Comparison of ENCODE assay signal across 10 cellular contexts in the genomic region with DNA sequence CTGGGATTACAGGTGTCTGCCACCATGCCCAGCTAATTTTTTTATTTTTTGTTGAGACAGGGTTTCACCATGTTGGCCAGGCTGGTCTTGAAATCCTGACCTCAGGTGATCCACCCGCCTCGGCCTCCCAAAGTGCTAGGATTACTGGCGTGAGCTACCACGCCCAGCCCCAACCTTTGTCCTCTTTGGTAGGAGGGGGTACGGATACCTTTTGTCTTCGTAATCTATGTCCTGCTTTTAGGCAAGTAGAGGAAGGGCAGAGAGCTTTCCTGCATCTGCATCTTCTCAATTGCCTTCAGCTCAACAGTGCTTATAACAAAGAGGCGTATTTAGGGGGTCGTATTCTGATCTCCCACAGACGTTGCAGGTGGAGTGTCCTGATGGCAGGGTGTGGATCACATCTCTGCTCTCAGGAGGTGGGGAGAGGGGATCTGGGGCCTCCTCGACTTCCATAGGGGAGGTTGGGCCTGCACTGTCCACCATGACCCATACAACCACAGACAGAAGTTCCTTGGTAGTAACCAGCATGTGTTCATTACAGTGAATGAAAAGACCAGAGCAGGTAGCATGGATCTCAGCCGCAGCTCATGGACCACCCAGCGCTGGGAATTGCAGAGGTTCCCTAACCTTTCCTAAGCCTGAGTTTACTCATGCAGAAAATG. TPM values are rescaled to one million over a fixed set of nuclear protein-coding genes. Genes with fewer than 3 reads are reported as not detected.
DNase-seq lines count a peak whose midpoint lies in the region; ATAC-seq and TF ChIP-seq lines count a peak whose summit lies in the region.
"Had no signal": no experiment of that assay in that cellular context is flagged by ENCODE, and none has a peak within 500 bp of the region (broad histone marks: within the 10 kb centered on the region; RNA-seq: fewer than 3 reads in every experiment).

No MANE protein-coding gene starts in this region.

- H3K27ac ChIP-seq in VCaP (peak overlapping the region; percentile 78), right lobe of liver (peak overlapping the region; percentile 72 to 86 (median 86)), thymus (ENCODE audit: low read depth) (peak overlapping the region; percentile 69)
- H3K27ac ChIP-seq: vagina had no signal

- H3K27ac Mint-ChIP-seq in activated T-cell treated with anti-CD3 and anti-CD28 coated beads, Interleukin-2, amount 50 U/mL, for 72 hours, result peak overlapping the region; percentile 66

- H3K36me3 Mint-ChIP-seq in activated T-cell treated with anti-CD3 and anti-CD28 coated beads, Interleukin-2, amount 50 U/mL, for 72 hours (ENCODE audit: insufficient read depth in 2 of 2), result no peaks in the 10 kb centered on the region

- DNase-seq in activated T-cell treated with anti-CD3 and anti-CD28 coated beads, Interleukin-2, amount 50 U/mL, for 72 hours, result no peak
- no peak for DNase-seq in activated T-cell treated with anti-CD3 and anti-CD28 coated beads, Interleukin-2, amount 50 U/mL, for 1 hour
- DNase-seq in right lobe of liver (no peak), NCI-H748 treated with DMSO at 0.1 percent for 48 hours (lab: John Stamatoyannopoulos, UW) (no peak), SIG-M5 (lab: John Stamatoyannopoulos, UW) (no peak)
- DNase-seq: H7 had no signal

- no peak for TF ChIP-seq POLR2A in right lobe of liver (IDR thresholded peaks at IDR 0.05)

- H3K27me3 ChIP-seq in right lobe of liver (no peaks in the 10 kb centered on the region), thymus (ENCODE audit: control insufficient read depth, insufficient read depth) (no peaks in the 10 kb centered on the region)
- H3K27me3 ChIP-seq: vagina had no signal

- no peak for TF ChIP-seq CTCF in VCaP (conservative IDR thresholded peaks at IDR 0.05)
- no peak for TF ChIP-seq CTCF in right lobe of liver (IDR thresholded peaks at IDR 0.05)

- H3K4me1 Mint-ChIP-seq in activated T-cell treated with anti-CD3 and anti-CD28 coated beads, Interleukin-2, amount 50 U/mL, for 72 hours (ENCODE audit: low read depth), result peaks cover 58% of the 10 kb centered on the region

- H3K9me3 ChIP-seq in right lobe of liver (no peaks in the 10 kb centered on the region), thymus (ENCODE audit: control insufficient read depth) (no peaks in the 10 kb centered on the region)
- H3K9me3 ChIP-seq: vagina had no signal

- WGBS in right lobe of liver (ENCODE audit: insufficient coverage, low coverage, low lambda C conversion rate, missing lambda C conversion rate), result 78% methylated on average over 8 of the region's 12 CpGs
- 97% methylated on average over 12 of the region's 12 CpGs for WGBS in thymus

- peaks cover 0 to 51% (median 26%) of the 10 kb centered on the region in 4 donors for H3K4me1 ChIP-seq in right lobe of liver
- H3K4me1 ChIP-seq in thymus (ENCODE audit: control insufficient read depth, insufficient read depth, low read length), result no peaks in the 10 kb centered on the region

- intact Hi-C loops in right lobe of liver (cut with DNase I), result no loop called here

- peaks cover 13% of the 10 kb centered on the region for H3K27me3 Mint-ChIP-seq in activated T-cell treated with anti-CD3 and anti-CD28 coated beads, Interleukin-2, amount 50 U/mL, for 72 hours (ENCODE audit: low read depth)

- peak overlapping the region; percentile 61 to 69 for H3K4me3 Mint-ChIP-seq in activated T-cell treated with anti-CD3 and anti-CD28 coated beads, Interleukin-2, amount 50 U/mL, for 72 hours

- H3K9me3 Mint-ChIP-seq in activated T-cell treated with anti-CD3 and anti-CD28 coated beads, Interleukin-2, amount 50 U/mL, for 72 hours, result no peaks in the 10 kb centered on the region

- H3K4me3 ChIP-seq in right lobe of liver (peak overlapping the region in 1 of 3 donors; percentile 3), thymus (ENCODE audit: low read length) (no peak overlapping the region)
- H3K4me3 ChIP-seq: vagina had no signal

- no peaks in the 10 kb centered on the region for H3K36me3 ChIP-seq in right lobe of liver
- H3K36me3 ChIP-seq in thymus (ENCODE audit: control insufficient read depth, insufficient read depth), result no peaks in the 10 kb centered on the region
- H3K36me3 ChIP-seq: vagina had no signal

- no peak for ATAC-seq in activated T-cell treated with anti-CD3 and anti-CD28 coated beads, Interleukin-2, amount 50 U/mL, for 72 hours (replicated peaks in 1 of 2)
- ATAC-seq in right lobe of liver (no peak), GM21360 (IDR thresholded peaks at IDR 0.05; ENCODE audit: unreplicated experiment) (no peak)

RNA-seq across cellular contexts. Expression of gene KCTD6, which starts 21.4 kb away (rescaled TPM):
- 1 to 10 TPM; 7.3 to 8.2 TPM for total RNA-seq in activated T-cell treated with anti-CD3 and anti-CD28 coated beads, Interleukin-2, amount 50 U/mL, for 72 hours
- 1 to 10 TPM; 4.3 to 9.6 (median 8.0) TPM for total RNA-seq in right lobe of liver
- 27.7 TPM for polyA plus RNA-seq in thymus

RNA-seq across cellular contexts. Expression of gene PDHB, which starts 36.9 kb away (rescaled TPM):
- total RNA-seq in activated T-cell treated with anti-CD3 and anti-CD28 coated beads, Interleukin-2, amount 50 U/mL, for 72 hours, result 10 to 100 TPM; 36.9 to 40.5 TPM
- 10 to 100 TPM; 35.5 to 70.2 (median 47.3) TPM for total RNA-seq in right lobe of liver
- 86.0 TPM for polyA plus RNA-seq in thymus
